Comparison of ENCODE assay signal across 14 cellular contexts in the genomic region with DNA sequence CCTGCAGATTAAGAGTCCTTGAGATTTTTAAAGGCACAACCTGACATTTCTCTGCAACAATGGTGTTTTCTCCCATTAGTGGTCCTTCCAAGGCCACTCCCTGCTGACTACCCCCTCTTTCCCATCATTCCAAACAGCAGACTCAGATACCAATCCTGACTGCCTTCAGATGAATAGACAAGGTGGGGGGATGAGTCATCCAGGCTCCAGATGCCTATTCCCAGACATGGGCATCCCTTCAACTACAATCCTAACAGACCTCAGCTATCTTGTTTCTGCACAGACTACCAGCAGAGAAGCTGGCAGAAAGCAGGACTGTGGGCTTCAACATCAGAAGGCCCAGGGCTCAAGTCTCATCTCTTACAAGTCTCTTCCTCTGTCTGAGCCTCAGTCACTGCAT. TPM values are rescaled to one million over a fixed set of nuclear protein-coding genes. Genes with fewer than 3 reads are reported as not detected.
DNase-seq lines count a peak whose midpoint lies in the region; ATAC-seq and TF ChIP-seq lines count a peak whose summit lies in the region.
"Had no signal": no experiment of that assay in that cellular context is flagged by ENCODE, and none has a peak within 500 bp of the region (broad histone marks: within the 10 kb centered on the region; RNA-seq: fewer than 3 reads in every experiment).

No MANE protein-coding gene starts in this region.

- H3K36me3 Mint-ChIP-seq in glutamatergic neuron (ENCODE audit: unreplicated experiment) = peaks cover 9% of the 10 kb centered on the region

- peak overlapping the region; percentile 89 for H3K4me3 Mint-ChIP-seq in glutamatergic neuron (ENCODE audit: unreplicated experiment)
- H3K4me3 Mint-ChIP-seq: activated CD8-positive, alpha-beta T cell treated with anti-CD3 and anti-CD28 coated beads for 36 hours; activated naive CD4-positive, alpha-beta T cell treated with anti-CD3 and anti-CD28 coated beads, Interleukin-2, amount 50 U/mL, for 24 hours; naive thymus-derived CD4-positive, alpha-beta T cell; T-helper 1 cell treated with Interleukin-12 subunit alpha and Interleukin-12 subunit beta and Interleukin-4 antibody, amounts not matched to agents 30 μg/mL and 1 μg/mL, for 36 hours had no signal

- peak overlapping the region; percentile 58 for H3K27ac ChIP-seq in substantia nigra (ENCODE audit: low read depth, low read length, poor library complexity, severe bottlenecking)

- DNase-seq in NCI-H748 (lab: John Stamatoyannopoulos, UW; ENCODE audit: unreplicated experiment) = peak; percentile 3
- no peak for DNase-seq in NCI-H748 treated with DMSO at 0.1 percent for 48 hours (lab: John Stamatoyannopoulos, UW)
- no peak for DNase-seq in glutamatergic neuron
- DNase-seq in substantia nigra (lab: John Stamatoyannopoulos, UW) = no peak
- DNase-seq in UCSD-AML1 (lab: John Stamatoyannopoulos, UW; ENCODE audit: unreplicated experiment) = no peak
- DNase-seq: naive thymus-derived CD4-positive, alpha-beta T cell; NCI-H1092; stimulated activated CD4-positive, alpha-beta T cell treated with anti-CD3 and anti-CD28 coated beads, Interleukin-15, amount 100 ng/mL, for 24 hours had no signal

- no peak for TF ChIP-seq CTCF in glutamatergic neuron (IDR thresholded peaks at IDR 0.05; ENCODE audit: partially characterized antibody, unreplicated experiment)

- peaks cover 28% of the 10 kb centered on the region for H3K27me3 Mint-ChIP-seq in glutamatergic neuron (ENCODE audit: unreplicated experiment)

- H3K4me1 Mint-ChIP-seq in glutamatergic neuron (ENCODE audit: low read depth, unreplicated experiment) = peaks cover 67% of the 10 kb centered on the region
- H3K4me1 Mint-ChIP-seq: activated naive CD4-positive, alpha-beta T cell treated with anti-CD3 and anti-CD28 coated beads, Interleukin-2, amount 50 U/mL, for 24 hours had no signal

- peaks cover 32% of the 10 kb centered on the region for H3K9me3 Mint-ChIP-seq in glutamatergic neuron (ENCODE audit: unreplicated experiment)
- H3K9me3 Mint-ChIP-seq: activated CD8-positive, alpha-beta T cell treated with anti-CD3 and anti-CD28 coated beads for 36 hours; activated naive CD4-positive, alpha-beta T cell treated with anti-CD3 and anti-CD28 coated beads, Interleukin-2, amount 50 U/mL, for 24 hours; naive thymus-derived CD4-positive, alpha-beta T cell; T-helper 1 cell treated with Interleukin-12 subunit alpha and Interleukin-12 subunit beta and Interleukin-4 antibody, amounts not matched to agents 30 μg/mL and 1 μg/mL, for 36 hours had no signal

- ATAC-seq in SK-N-SH treated with all-trans-retinoic acid at 6 μM for 48 hours = peak; percentile 8; the same call in 1 of the 3 replicates
- no peak for ATAC-seq in GM19463 (IDR thresholded peaks at IDR 0.05; ENCODE audit: unreplicated experiment)
- ATAC-seq in GM19395 (IDR thresholded peaks at IDR 0.05; ENCODE audit: unreplicated experiment) = no peak
- ATAC-seq: naive thymus-derived CD4-positive, alpha-beta T cell had no signal

- peak overlapping the region; percentile 93 for H3K27ac Mint-ChIP-seq in glutamatergic neuron (ENCODE audit: unreplicated experiment)
- H3K27ac Mint-ChIP-seq: activated CD8-positive, alpha-beta T cell treated with anti-CD3 and anti-CD28 coated beads for 36 hours; activated naive CD4-positive, alpha-beta T cell treated with anti-CD3 and anti-CD28 coated beads, Interleukin-2, amount 50 U/mL, for 24 hours; naive thymus-derived CD4-positive, alpha-beta T cell; T-helper 1 cell treated with Interleukin-12 subunit alpha and Interleukin-12 subunit beta and Interleukin-4 antibody, amounts not matched to agents 30 μg/mL and 1 μg/mL, for 36 hours had no signal

TF ChIP-seq in SK-N-SH treated with all-trans-retinoic acid at 6 μM for 48 hours, 23 proteins besides CTCF, POLR2A, EP300 and RAD21:
- TF ChIP-seq RARB (CRISPR knock-in tag; IDR thresholded peaks at IDR 0.05) (no peak), ZNF565 (CRISPR knock-in tag; conservative IDR thresholded peaks at IDR 0.05; ENCODE audit: low read depth) (no peak), TOX (CRISPR knock-in tag; IDR thresholded peaks at IDR 0.05; ENCODE audit: borderline replicate concordance) (no peak), ZNF70 (CRISPR knock-in tag; IDR thresholded peaks at IDR 0.05) (no peak), ZC3H10 (CRISPR knock-in tag; IDR thresholded peaks at IDR 0.05) (no peak), TSHZ2 (CRISPR knock-in tag; IDR thresholded peaks at IDR 0.05) (0 out of 2 replicates have a peak, but pooled peaks have one; percentile 33), ARNTL (CRISPR knock-in tag; IDR thresholded peaks at IDR 0.05; ENCODE audit: borderline replicate concordance, low read depth) (no peak), TCF4 (CRISPR knock-in tag; IDR thresholded peaks at IDR 0.05; ENCODE audit: borderline replicate concordance) (peak; percentile 62; the same call in 1 of the 2 replicates), GLIS3 (CRISPR knock-in tag; IDR thresholded peaks at IDR 0.05) (no peak), ZFP3 (CRISPR knock-in tag; IDR thresholded peaks at IDR 0.05) (no peak)

RNA-seq across cellular contexts. Expression of gene RBP1, which starts 2.2 kb away (rescaled TPM):
- total RNA-seq in glutamatergic neuron (ENCODE audit: unreplicated experiment) = 497 TPM
- total RNA-seq: activated CD8-positive, alpha-beta T cell treated with anti-CD3 and anti-CD28 coated beads for 36 hours; naive thymus-derived CD4-positive, alpha-beta T cell had no signal
